In genomic region chr16:71846443-71846842, GRCh38 we compare ENCODE assay signal across 8 cellular contexts. TPM values are rescaled to one million over a fixed set of nuclear protein-coding genes. Genes with fewer than 3 reads are reported as not detected.
DNase-seq lines count a peak whose midpoint lies in the region; ATAC-seq and TF ChIP-seq lines count a peak whose summit lies in the region.

No MANE protein-coding gene starts in this region.

- TF ChIP-seq POLR2A in body of pancreas (IDR thresholded peaks at IDR 0.05), result no peak
- TF ChIP-seq POLR2A in suprapubic skin (IDR thresholded peaks at IDR 0.05), result no peak

- H3K36me3 ChIP-seq in body of pancreas (replicated peaks in 1 of 2; ENCODE audit: insufficient read depth in 1 of 2, low read depth in 2 of 2), result peaks cover 0 to 17% of the 10 kb centered on the region in 2 donors
- peaks cover 27% of the 10 kb centered on the region for H3K36me3 ChIP-seq in suprapubic skin

- H3K4me1 ChIP-seq in body of pancreas (peaks cover 19% of the 10 kb centered on the region), suprapubic skin (peaks cover 18% of the 10 kb centered on the region)

- ATAC-seq in body of pancreas (peak; percentile 5), HG03135 (IDR thresholded peaks at IDR 0.05; ENCODE audit: unreplicated experiment) (no peak)

- 0 to 1% methylated on average over 13 to 19 of the region's 19 CpGs for WGBS in body of pancreas, 2 donors
- 0% methylated on average over 18 of the region's 19 CpGs for WGBS in suprapubic skin

- H3K4me3 ChIP-seq in GM12865 (ENCODE audit: low read depth, low read length) (peak overlapping the region; percentile 79), body of pancreas (peak overlapping the region; percentile 70 to 98), suprapubic skin (peak overlapping the region; percentile 97)

- TF ChIP-seq EP300 in suprapubic skin (IDR thresholded peaks at IDR 0.05), result no peak

- DNase-seq in GM12865 (ENCODE audit: low read depth), result peak; percentile 76
- DNase-seq in NAMALWA (ENCODE audit: low spot score), result peak; percentile 26
- DNase-seq in body of pancreas, result no peak
- peak; percentile 41 for DNase-seq in left kidney (ENCODE audit: low read depth, low spot score)
- no peak for DNase-seq in suprapubic skin (ENCODE audit: low spot score in 2 of 2)
- DNase-seq in NCI-H82 (lab: John Stamatoyannopoulos, UW), result no peak
- DNase-seq in NCI-H1436 treated with DMSO at 0.1 percent for 48 hours (lab: John Stamatoyannopoulos, UW), result no peak

- no peaks in the 10 kb centered on the region for H3K27me3 ChIP-seq in body of pancreas
- no peaks in the 10 kb centered on the region for H3K27me3 ChIP-seq in suprapubic skin

- peak overlapping the region; percentile 70 to 91 (median 86) for H3K27ac ChIP-seq in body of pancreas
- peak overlapping the region; percentile 85 for H3K27ac ChIP-seq in suprapubic skin

- intact Hi-C loops in body of pancreas (cut with DNase I), result no loop called here

- TF ChIP-seq CTCF in GM12865 (IDR thresholded peaks at IDR 0.05; ENCODE audit: insufficient read depth, low read depth, low read length, missing control alignments) (no peak), body of pancreas (IDR thresholded peaks at IDR 0.05) (no peak), suprapubic skin (IDR thresholded peaks at IDR 0.05) (no peak)

- no peaks in the 10 kb centered on the region for H3K9me3 ChIP-seq in body of pancreas
- H3K9me3 ChIP-seq in suprapubic skin, result no peaks in the 10 kb centered on the region

RNA-seq across cellular contexts. Expression of gene ATXN1L, which starts 0.7 kb away (rescaled TPM):
- total RNA-seq in body of pancreas, result 10 to 100 TPM; 14.5 to 16.2 TPM
- 10 to 100 TPM; 24.8 to 38.3 (median 35.0) TPM for total RNA-seq in suprapubic skin

RNA-seq across cellular contexts. Expression of gene ZNF821, which starts 37.5 kb away (rescaled TPM):
- total RNA-seq in body of pancreas, result 1 to 10 TPM; 8.6 to 8.9 TPM
- 10 to 100 TPM in 2 of 4 donors, 1 to 10 TPM in 2; 7.4 to 17.6 (median 12.1) TPM for total RNA-seq in suprapubic skin

RNA-seq across cellular contexts. Expression of gene AP1G1, which starts 37.8 kb away (rescaled TPM):
- total RNA-seq in body of pancreas (10 to 100 TPM; 58.1 to 84.7 TPM), suprapubic skin (100 to 1,000 TPM in 1 of 4 donors, 10 to 100 TPM in 3; 77.1 to 153 (median 86.3) TPM)

RNA-seq across cellular contexts. Expression of gene IST1, which starts 48.9 kb away (rescaled TPM):
- total RNA-seq in body of pancreas (10 to 100 TPM; 60.3 to 82.8 TPM), suprapubic skin (100 to 1,000 TPM; 171 to 405 (median 201) TPM)

Comparison
In these comparisons a context has a peak if more than half of its experiments do, and no peak if none do; other contexts are left out.
1. DNase-seq: peak in GM12865 (single experiment), NAMALWA (single experiment) and left kidney (single experiment); none in body of pancreas (0 of 4), suprapubic skin (0 of 2), NCI-H82 (single experiment) and NCI-H1436 treated with DMSO at 0.1 percent for 48 hours (single experiment).
2. Peak in every context shown above with its lines, with median percentiles within 50 percentile points of each other: H3K4me3 ChIP-seq.